ENCODE assay signal across 7 cellular contexts in genomic region chr1:153536618-153537375, GRCh38. TPM values are rescaled to one million over a fixed set of nuclear protein-coding genes. Genes with fewer than 3 reads are reported as not detected.
DNase-seq lines count a peak whose midpoint lies in the region; ATAC-seq and TF ChIP-seq lines count a peak whose summit lies in the region.
"Had no signal": no experiment of that assay in that cellular context is flagged by ENCODE, and none has a peak within 500 bp of the region (broad histone marks: within the 10 kb centered on the region; RNA-seq: fewer than 3 reads in every experiment).

No MANE protein-coding gene starts in this region.

- H3K27ac Mint-ChIP-seq in T-helper 2 cell treated with Interferon-gamma antibody and Interleukin-4, amounts not matched to agents 5 μg/mL and 100 μg/mL, for 36 hours, result peak overlapping the region; percentile 98
- H3K27ac Mint-ChIP-seq in nephron progenitor cell, result no peak overlapping the region

- peaks cover 65% of the 10 kb centered on the region for H3K4me1 Mint-ChIP-seq in T-helper 2 cell treated with Interferon-gamma antibody and Interleukin-4, amounts not matched to agents 5 μg/mL and 100 μg/mL, for 36 hours (ENCODE audit: low read depth)
- H3K4me1 Mint-ChIP-seq in nephron progenitor cell, result peaks cover 85% of the 10 kb centered on the region

- H3K36me3 ChIP-seq in thoracic aorta, result no peaks in the 10 kb centered on the region

- H3K4me1 ChIP-seq in foreskin keratinocyte (peaks cover 34% of the 10 kb centered on the region), thoracic aorta (ENCODE audit: control insufficient read depth in 1 of 2, low read depth in 2 of 2) (peaks cover 0 to 48% of the 10 kb centered on the region in 2 donors)

- no peak for ATAC-seq in foreskin keratinocyte
- no peak for ATAC-seq in thoracic aorta (ENCODE audit: insufficient number of reproducible peaks, low FRiP score, low read depth)

- DNase-seq in T-helper 2 cell treated with Interferon-gamma antibody and Interleukin-4, amounts not matched to agents 5 μg/mL and 100 μg/mL, for 36 hours (ENCODE audit: low spot score), result no peak
- DNase-seq in T-helper 2 cell (no peak), foreskin keratinocyte (peak in 1 of 2 donors; percentile 56), thoracic aorta (ENCODE audit: low spot score) (no peak), nephron progenitor cell (no peak)
- no peak for DNase-seq in activated CD4-positive, CD25-positive, alpha-beta regulatory T cell treated with anti-CD3 and anti-CD28 coated beads, Interleukin-2, amount 50 U/mL, for 72 hours

- H3K36me3 Mint-ChIP-seq in T-helper 2 cell treated with Interferon-gamma antibody and Interleukin-4, amounts not matched to agents 5 μg/mL and 100 μg/mL, for 36 hours (ENCODE audit: low read depth), result peaks cover 35% of the 10 kb centered on the region
- no peaks in the 10 kb centered on the region for H3K36me3 Mint-ChIP-seq in nephron progenitor cell (ENCODE audit: low read depth)

- H3K4me3 ChIP-seq in thoracic aorta, result peak overlapping the region; percentile 89
- H3K4me3 ChIP-seq: SK-N-MC had no signal

- no peaks in the 10 kb centered on the region for H3K27me3 Mint-ChIP-seq in T-helper 2 cell treated with Interferon-gamma antibody and Interleukin-4, amounts not matched to agents 5 μg/mL and 100 μg/mL, for 36 hours (ENCODE audit: low read depth)
- peaks cover 6% of the 10 kb centered on the region for H3K27me3 Mint-ChIP-seq in nephron progenitor cell (ENCODE audit: low read depth, poor library complexity)

- H3K4me3 Mint-ChIP-seq in T-helper 2 cell treated with Interferon-gamma antibody and Interleukin-4, amounts not matched to agents 5 μg/mL and 100 μg/mL, for 36 hours, result peak overlapping the region; percentile 96
- H3K4me3 Mint-ChIP-seq in nephron progenitor cell, result no peak overlapping the region

- H3K27me3 ChIP-seq in foreskin keratinocyte (no peaks in the 10 kb centered on the region), thoracic aorta (replicated peaks; ENCODE audit: insufficient read depth) (no peaks in the 10 kb centered on the region)

- TF ChIP-seq CTCF in foreskin keratinocyte (conservative IDR thresholded peaks at IDR 0.05) (no peak), thoracic aorta (IDR thresholded peaks at IDR 0.05) (no peak), nephron progenitor cell (IDR thresholded peaks at IDR 0.05) (no peak)

- peak overlapping the region; percentile 76 for H3K27ac ChIP-seq in foreskin keratinocyte
- peak overlapping the region; percentile 100 for H3K27ac ChIP-seq in thoracic aorta
- H3K27ac ChIP-seq: SK-N-MC had no signal

- no peaks in the 10 kb centered on the region for H3K9me3 ChIP-seq in thoracic aorta

- H3K9me3 Mint-ChIP-seq in T-helper 2 cell treated with Interferon-gamma antibody and Interleukin-4, amounts not matched to agents 5 μg/mL and 100 μg/mL, for 36 hours, result no peaks in the 10 kb centered on the region
- H3K9me3 Mint-ChIP-seq in nephron progenitor cell, result no peaks in the 10 kb centered on the region

RNA-seq across cellular contexts. Expression of gene S100A6, which starts 1.0 kb away (rescaled TPM):
- total RNA-seq in foreskin keratinocyte, result 3,644 and 4,242 TPM in 2 replicates
- polyA plus RNA-seq in foreskin keratinocyte, result 6,268 and 7,449 TPM in 2 replicates
- 100 to 1,000 TPM; 367 to 608 TPM for total RNA-seq in thoracic aorta

RNA-seq across cellular contexts. Expression of gene S100A5, which starts 3.9 kb away (rescaled TPM):
- 0.27 TPM in 1 of 2 replicates, not detected in the other for total RNA-seq in foreskin keratinocyte
- 0.50 and 0.73 TPM in 2 replicates for polyA plus RNA-seq in foreskin keratinocyte
- not detected for total RNA-seq in thoracic aorta

RNA-seq across cellular contexts. Expression of gene S100A4, which starts 8.8 kb away (rescaled TPM):
- total RNA-seq in foreskin keratinocyte (12.1 and 23.7 TPM in 2 replicates), thoracic aorta (1,000 to 10,000 TPM in 1 of 2 donors, 100 to 1,000 TPM in 1; 514 to 1,429 TPM)
- polyA plus RNA-seq in foreskin keratinocyte, result 22.8 and 43.2 TPM in 2 replicates

RNA-seq across cellular contexts. Expression of gene S100A3, which starts 12.3 kb away (rescaled TPM):
- total RNA-seq in foreskin keratinocyte, result 14.3 and 18.5 TPM in 2 replicates
- 21.4 and 29.0 TPM in 2 replicates for polyA plus RNA-seq in foreskin keratinocyte
- total RNA-seq in thoracic aorta, result 10 to 100 TPM in 1 of 2 donors, 1 to 10 TPM in 1; 3.1 to 25.0 TPM

RNA-seq across cellular contexts. Expression of gene S100A2, which starts 28.8 kb away (rescaled TPM):
- total RNA-seq in foreskin keratinocyte, result 19,361 and 22,376 TPM in 2 replicates
- polyA plus RNA-seq in foreskin keratinocyte, result 28,573 and 30,723 TPM in 2 replicates
- total RNA-seq in thoracic aorta, result 1 to 10 TPM; 1.1 to 2.9 TPM

Comparison
In these comparisons a context has a peak if more than half of its experiments do, and no peak if none do; other contexts are left out.
1. RNA of gene S100A4, which starts 8.8 kb away (total RNA-seq): 514 to 1,429 TPM in thoracic aorta; 12.1 to 23.7 TPM in foreskin keratinocyte; every median in the first group is over 10 times any median in the second.